1 cellular context compared by ENCODE assay signal in genomic region chr7:30564243-30564892, GRCh38.
TF ChIP-seq lines count a peak whose summit lies in the region.

No MANE protein-coding gene starts in this region.

TF ChIP-seq in IMR-90, 13 proteins besides CTCF, POLR2A, EP300 and RAD21 (continued from another document):
- TF ChIP-seq FOS (IDR thresholded peaks at IDR 0.05; ENCODE audit: low read depth, low read length) (no peak), SMC3 (IDR thresholded peaks at IDR 0.05; ENCODE audit: low read depth, low read length) (peak; percentile 75)
